ENCODE assay signal across 17 cellular contexts in genomic region chr3:177758131-177758530, GRCh38.
"Had no signal": no experiment of that assay in that cellular context is flagged by ENCODE, and none has a peak within 500 bp of the region (broad histone marks: within the 10 kb centered on the region; RNA-seq: fewer than 3 reads in every experiment).

No MANE protein-coding gene starts in this region.

- H3K27ac ChIP-seq: ovary, suprapubic skin, tibial nerve had no signal

- H3K27me3 ChIP-seq: ovary, suprapubic skin, tibial nerve had no signal

- ATAC-seq: activated CD8-positive, alpha-beta T cell treated with anti-CD3 and anti-CD28 coated beads, Interleukin-2, amount 10 ng/mL, durations not matched to agents 7 days and 5 days; natural killer cell treated with Interleukin-12 subunit alpha and Interleukin-12 subunit beta and Interleukin-15 and Interleukin-18, amount 100 ng/mL, for 72 hours; right cardiac atrium; stimulated activated naive CD8-positive, alpha-beta T cell treated with anti-CD3 and anti-CD28 coated beads, Interleukin-15, amount 100 ng/mL, for 72 hours had no signal

- H3K4me3 ChIP-seq: ovary, suprapubic skin, tibial nerve had no signal

- DNase-seq: activated CD4-positive, alpha-beta T cell treated with anti-CD3 and anti-CD28 coated beads for 1 hour; activated CD4-positive, alpha-beta T cell treated with anti-CD3 and anti-CD28 coated beads, Interleukin-2, amount 50 U/mL, for 1 hour; activated CD8-positive, alpha-beta T cell treated with anti-CD3 and anti-CD28 coated beads, Interleukin-2, amount 10 ng/mL, durations not matched to agents 7 days and 5 days; activated gamma-delta T cell; activated naive CD4-positive, alpha-beta T cell treated with anti-CD3 and anti-CD28 coated beads, Interleukin-2, amount 50 U/mL, for 16 hours; aorta; caudate nucleus; effector memory CD4-positive, alpha-beta T cell; foreskin melanocyte; immature natural killer cell; ovary; right cardiac atrium; stimulated activated CD4-positive, alpha-beta T cell treated with anti-CD3 and anti-CD28 coated beads, Interleukin-1b, Interleukin-23, amount 100 ng/mL, for 48 hours; stimulated activated naive CD8-positive, alpha-beta T cell treated with anti-CD3 and anti-CD28 coated beads, Interleukin-15, amount 100 ng/mL, for 72 hours had no signal

- H3K36me3 ChIP-seq: ovary, suprapubic skin, tibial nerve had no signal

- H3K9me3 ChIP-seq: ovary, suprapubic skin, tibial nerve had no signal
